Comparison of ENCODE assay signal across 8 cellular contexts in the genomic region with DNA sequence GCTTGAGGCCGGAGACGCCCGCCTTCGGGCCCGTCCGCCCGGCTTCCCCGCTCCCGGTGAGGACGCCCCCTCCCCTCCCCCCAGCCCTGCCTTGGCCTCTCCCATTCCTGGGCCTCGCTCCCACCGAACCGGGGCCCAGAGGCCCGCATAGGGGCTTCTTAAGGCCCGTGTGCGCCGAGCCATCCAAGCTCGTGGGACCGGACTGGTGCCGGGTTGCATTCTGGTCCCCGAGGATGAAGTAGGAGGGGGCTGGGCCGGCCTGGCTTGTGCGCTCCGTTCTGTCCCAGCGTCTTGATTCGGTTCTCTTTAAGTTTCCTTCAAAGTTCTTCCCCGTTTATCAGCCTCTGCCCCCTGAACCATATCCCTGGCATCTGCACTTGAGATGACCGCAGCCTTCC. TPM values are rescaled to one million over a fixed set of nuclear protein-coding genes. Genes with fewer than 3 reads are reported as not detected.
DNase-seq lines count a peak whose midpoint lies in the region; ATAC-seq and TF ChIP-seq lines count a peak whose summit lies in the region.

No MANE protein-coding gene starts in this region.

- ATAC-seq in heart left ventricle (no peak), GM18517 (IDR thresholded peaks at IDR 0.05; ENCODE audit: unreplicated experiment) (no peak)

- peaks cover 11 to 71% (median 54%) of the 10 kb centered on the region in 12 donors for H3K4me1 ChIP-seq in heart left ventricle
- peaks cover 14% of the 10 kb centered on the region for H3K4me1 ChIP-seq in SJSA1 (replicated peaks)
- H3K4me1 ChIP-seq in skeletal muscle satellite cell (ENCODE audit: control insufficient read depth, insufficient read depth, low read length), result peaks cover 35% of the 10 kb centered on the region

- TF ChIP-seq CTCF in heart left ventricle (IDR thresholded peaks at IDR 0.05), result no peak
- TF ChIP-seq CTCF in fibroblast of pulmonary artery (IDR thresholded peaks at IDR 0.05; ENCODE audit: low read length, missing control alignments), result no peak

- intact Hi-C loops in heart left ventricle (cut with DNase I) (loop anchor here in 5 of 10 donors (5.0 to 10.0 kb wide), 4 partner anchors 50 to 210 kb away; a partner anchor contains a TSS), cardiac septum (cut with DNase I) (loop anchor here (5.0 kb wide), 1 partner anchor 205 kb away; a partner anchor contains a TSS)

- H3K4me3 ChIP-seq in heart left ventricle, result peak overlapping the region; percentile 58 to 98 (median 93)
- H3K4me3 ChIP-seq in SJSA1, result peak overlapping the region; percentile 75
- peak overlapping the region; percentile 81 for H3K4me3 ChIP-seq in fibroblast of pulmonary artery (replicated peaks; ENCODE audit: low read depth, low read length)
- H3K4me3 ChIP-seq in skeletal muscle satellite cell (ENCODE audit: low read length), result peak overlapping the region; percentile 85

- no peak for TF ChIP-seq POLR2A in heart left ventricle (IDR thresholded peaks at IDR 0.05)

- peak overlapping the region; percentile 93 for H3K9ac ChIP-seq in skeletal muscle satellite cell (ENCODE audit: low read depth, low read length)

- peaks cover 0 to 43% (median 41%) of the 10 kb centered on the region in 9 donors for H3K36me3 ChIP-seq in heart left ventricle
- H3K36me3 ChIP-seq in SJSA1, result peaks cover 40% of the 10 kb centered on the region
- peaks cover 32% of the 10 kb centered on the region for H3K36me3 ChIP-seq in skeletal muscle satellite cell (ENCODE audit: insufficient read depth, low read length)

- H3K4me2 ChIP-seq in skeletal muscle satellite cell (ENCODE audit: low read length), result peak overlapping the region; percentile 91

- H3K27me3 ChIP-seq in heart left ventricle (no peaks in the 10 kb centered on the region), SJSA1 (replicated peaks) (no peaks in the 10 kb centered on the region), skeletal muscle satellite cell (ENCODE audit: control insufficient read depth, insufficient read depth, low read length) (no peaks in the 10 kb centered on the region)

- DNase-seq in heart left ventricle (no peak), cardiac septum (ENCODE audit: low spot score) (no peak), SJSA1 (ENCODE audit: low read depth in 1 of 2, low spot score in 2 of 2) (no peak), fibroblast of pulmonary artery (ENCODE audit: low read depth) (no peak), NCI-H1105 treated with DMSO at 0.1 percent for 48 hours (lab: John Stamatoyannopoulos, UW) (no peak), SKM-1 treated with dmso at 0.1 percent for 144 hours (lab: John Stamatoyannopoulos, UW; ENCODE audit: unreplicated experiment) (no peak)

- no peaks in the 10 kb centered on the region for H3K9me3 ChIP-seq in heart left ventricle
- H3K9me3 ChIP-seq in SJSA1 (replicated peaks), result no peaks in the 10 kb centered on the region
- no peaks in the 10 kb centered on the region for H3K9me3 ChIP-seq in skeletal muscle satellite cell (replicated peaks; ENCODE audit: low read length)

- 0 to 1% (median 1%) methylated on average over 26 to 28 of the region's 28 CpGs for WGBS in heart left ventricle, 4 donors

- peak overlapping the region; percentile 80 to 98 (median 94) for H3K27ac ChIP-seq in heart left ventricle
- peak overlapping the region; percentile 47 for H3K27ac ChIP-seq in SJSA1

RNA-seq across cellular contexts. Expression of a gene that starts 0.5 kb away (rescaled TPM):
- total RNA-seq in heart left ventricle, result 10 to 100 TPM; 26.4 to 59.5 (median 28.9) TPM
- polyA plus RNA-seq in heart left ventricle, result 10 to 100 TPM; 29.1 to 65.5 TPM
- 33.8 TPM for total RNA-seq in cardiac septum
- 74.9 and 101 TPM in 2 replicates for total RNA-seq in SJSA1 (2014; rRNA removed; shearing (Covaris generic))
- total RNA-seq in skeletal muscle satellite cell (2012; rRNA removed), result 73.3 and 90.0 TPM in 2 replicates

RNA-seq across cellular contexts. Expression of a gene that starts 3.7 kb away (rescaled TPM):
- 10 to 100 TPM in 3 of 9 donors, 1 to 10 TPM in 6; 3.7 to 43.0 (median 6.4) TPM for total RNA-seq in heart left ventricle
- 1 to 10 TPM; 6.9 to 7.1 TPM for polyA plus RNA-seq in heart left ventricle
- 4.9 TPM for total RNA-seq in cardiac septum
- 0.56 and 1.3 TPM in 2 replicates for total RNA-seq in SJSA1 (2014; rRNA removed; shearing (Covaris generic))
- 0.51 and 0.66 TPM in 2 replicates for total RNA-seq in skeletal muscle satellite cell (2012; rRNA removed)

RNA-seq across cellular contexts. Expression of a gene that starts 13.3 kb away (rescaled TPM):
- 10 to 100 TPM; 20.3 to 49.5 (median 35.1) TPM for total RNA-seq in heart left ventricle
- 10 to 100 TPM; 19.6 to 36.8 TPM for polyA plus RNA-seq in heart left ventricle
- 33.9 TPM for total RNA-seq in cardiac septum
- 5.9 and 22.8 TPM in 2 replicates for total RNA-seq in SJSA1 (2014; rRNA removed; shearing (Covaris generic))
- total RNA-seq in skeletal muscle satellite cell (2012; rRNA removed), result 3.3 and 6.1 TPM in 2 replicates

RNA-seq across cellular contexts. Expression of a gene that starts 17.2 kb away (rescaled TPM):
- 100 to 1,000 TPM in 2 of 9 donors, 10 to 100 TPM in 6, 1 to 10 TPM in 1; 9.9 to 324 (median 22.5) TPM for total RNA-seq in heart left ventricle
- polyA plus RNA-seq in heart left ventricle, result 10 to 100 TPM; 11.3 to 46.7 TPM
- 11.4 TPM for total RNA-seq in cardiac septum
- 0.31 and 5.2 TPM in 2 replicates for total RNA-seq in SJSA1 (2014; rRNA removed; shearing (Covaris generic))
- 17.5 and 19.2 TPM in 2 replicates for total RNA-seq in skeletal muscle satellite cell (2012; rRNA removed)

RNA-seq across cellular contexts. Expression of a gene that starts 21.4 kb away (rescaled TPM):
- total RNA-seq in heart left ventricle, result 10 to 100 TPM; 18.4 to 90.1 (median 25.4) TPM
- polyA plus RNA-seq in heart left ventricle, result 100 to 1,000 TPM in 1 of 2 donors, 10 to 100 TPM in 1; 33.3 to 106 TPM
- 22.4 TPM for total RNA-seq in cardiac septum
- total RNA-seq in SJSA1 (2014; rRNA removed; shearing (Covaris generic)), result 166 and 213 TPM in 2 replicates
- total RNA-seq in skeletal muscle satellite cell (2012; rRNA removed), result 124 and 175 TPM in 2 replicates
